ENCODE assay signal across 11 cellular contexts in genomic region chr14:99579903-99580570, GRCh38.
DNase-seq lines count a peak whose midpoint lies in the region; ATAC-seq and TF ChIP-seq lines count a peak whose summit lies in the region.
"Had no signal": no experiment of that assay in that cellular context is flagged by ENCODE, and none has a peak within 500 bp of the region (broad histone marks: within the 10 kb centered on the region; RNA-seq: fewer than 3 reads in every experiment).

No MANE protein-coding gene starts in this region.

- ATAC-seq in HG02852 (IDR thresholded peaks at IDR 0.05; ENCODE audit: unreplicated experiment), result no peak
- ATAC-seq in GM21825 (IDR thresholded peaks at IDR 0.05; ENCODE audit: unreplicated experiment), result no peak

- H3K36me3 ChIP-seq in muscle layer of duodenum (ENCODE audit: control insufficient read depth in 1 of 2, insufficient read depth in 2 of 2, low read length in 2 of 2) (no peaks in the 10 kb centered on the region), tibial artery (no peaks in the 10 kb centered on the region)
- H3K36me3 ChIP-seq: neutrophil had no signal

- DNase-seq in AG10803 (ENCODE audit: low read depth) (peak; percentile 81), NCI-H226 (peak; percentile 96), epithelial cell of esophagus (ENCODE audit: low read depth) (peak; percentile 93), cerebellar nuclear complex (lab: John Stamatoyannopoulos, UW) (no peak), tibial artery (no peak)
- DNase-seq: stimulated activated naive CD4-positive, alpha-beta T cell; T1000 had no signal

- H3K27me3 ChIP-seq in muscle layer of duodenum (ENCODE audit: low read depth, low read length) (no peaks in the 10 kb centered on the region), tibial artery (no peaks in the 10 kb centered on the region)
- H3K27me3 ChIP-seq: neutrophil had no signal

- H3K27ac ChIP-seq in muscle layer of duodenum (ENCODE audit: low read length) (peak overlapping the region; percentile 62), tibial artery (no peak overlapping the region)
- H3K27ac ChIP-seq: neutrophil had no signal

- H3K4me3 ChIP-seq in AG10803 (ENCODE audit: low read length) (no peak overlapping the region), epithelial cell of esophagus (ENCODE audit: low read length) (peak overlapping the region; percentile 38), muscle layer of duodenum (ENCODE audit: low read depth in 1 of 2, low read length in 2 of 2) (no peak overlapping the region), tibial artery (no peak overlapping the region)

- intact Hi-C loops in tibial artery (cut with DNase I; ENCODE audit: low total_unique reads), result no loop called here

- H3K9me3 ChIP-seq in muscle layer of duodenum (ENCODE audit: control insufficient read depth in 1 of 2, low read length in 2 of 2), result no peaks in the 10 kb centered on the region
- H3K9me3 ChIP-seq in tibial artery, result no peaks in the 10 kb centered on the region
- H3K9me3 ChIP-seq: neutrophil had no signal

- TF ChIP-seq CTCF in AG10803 (conservative IDR thresholded peaks at IDR 0.05; ENCODE audit: low read length), result no peak
- TF ChIP-seq CTCF in epithelial cell of esophagus (IDR thresholded peaks at IDR 0.05; ENCODE audit: insufficient read depth, low read depth, low read length, missing control alignments), result no peak
- no peak for TF ChIP-seq CTCF in tibial artery (IDR thresholded peaks at IDR 0.05)

- peaks cover 23 to 58% of the 10 kb centered on the region in 2 donors for H3K4me1 ChIP-seq in muscle layer of duodenum (ENCODE audit: control insufficient read depth in 1 of 2, insufficient read depth in 2 of 2, low read length in 2 of 2)
- peaks cover 0 to 53% (median 11%) of the 10 kb centered on the region in 4 donors for H3K4me1 ChIP-seq in tibial artery

Comparison
In these comparisons a context has a peak if more than half of its experiments do, and no peak if none do; other contexts are left out.
1. DNase-seq: peak in AG10803 (single experiment), NCI-H226 (single experiment) and epithelial cell of esophagus (single experiment); none in cerebellar nuclear complex (0 of 2) and tibial artery (0 of 2).